Comparison of ENCODE assay signal across 8 cellular contexts in genomic region chr19:35901854-35902661, GRCh38. TPM values are rescaled to one million over a fixed set of nuclear protein-coding genes. Genes with fewer than 3 reads are reported as not detected.
DNase-seq lines count a peak whose midpoint lies in the region; ATAC-seq and TF ChIP-seq lines count a peak whose summit lies in the region.

A gene with protein sequence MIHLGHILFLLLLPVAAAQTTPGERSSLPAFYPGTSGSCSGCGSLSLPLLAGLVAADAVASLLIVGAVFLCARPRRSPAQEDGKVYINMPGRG (plus strand): TSS chr19:35902529. CDS start chr19:35902594, 65 bp downstream.

- H3K4me1 Mint-ChIP-seq in activated CD8-positive, alpha-beta memory T cell treated with anti-CD3 and anti-CD28 coated beads, Interleukin-2, amount 10 ng/mL, durations not matched to agents 7 days and 5 days, result peaks cover 41% of the 10 kb centered on the region

- peak within 1 kb of the TSS; percentile 69 for H3K4me2 ChIP-seq in Karpas-422 (ENCODE audit: low read depth, low read length, poor library complexity, severe bottlenecking)

- no peaks in the 10 kb centered on the region for H3K27me3 ChIP-seq in Karpas-422 (ENCODE audit: low read length)
- H3K27me3 ChIP-seq in spleen (replicated peaks in 1 of 7), result no peaks in the 10 kb centered on the region

- peak within 1 kb of the TSS; percentile 78 for H3K4me3 Mint-ChIP-seq in activated CD8-positive, alpha-beta memory T cell treated with anti-CD3 and anti-CD28 coated beads, Interleukin-2, amount 10 ng/mL, durations not matched to agents 7 days and 5 days

- TF ChIP-seq CTCF in foreskin fibroblast (IDR thresholded peaks at IDR 0.05; ENCODE audit: low read depth, low read length) (no peak), spleen (IDR thresholded peaks at IDR 0.05 in 8 of 11, conservative IDR thresholded peaks at IDR 0.05 in 3 of 11) (peak in 1 of 11 experiments; percentile 27)

- no peaks in the 10 kb centered on the region for H3K9me3 Mint-ChIP-seq in activated CD8-positive, alpha-beta memory T cell treated with anti-CD3 and anti-CD28 coated beads, Interleukin-2, amount 10 ng/mL, durations not matched to agents 7 days and 5 days (ENCODE audit: low read depth)

- CTCF ChIA-PET in activated CD8-positive, alpha-beta memory T cell treated with anti-CD3 and anti-CD28 coated beads, Interleukin-2, amount 10 ng/mL, durations not matched to agents 7 days and 5 days (lab: Charles Lee), result interaction anchor here (1.6 to 3.9 kb wide), 3 partner anchors 20 to 29 kb away, joined by 8 to 12 read pairs (median 10); no protein-coding TSS in a partner anchor

- peak within 1 kb of the TSS; percentile 77 for H3K9ac ChIP-seq in Karpas-422 (ENCODE audit: low read length)

- no peak for TF ChIP-seq POLR2A in spleen (IDR thresholded peaks at IDR 0.05)

- no peaks in the 10 kb centered on the region for H4K20me1 ChIP-seq in Karpas-422 (ENCODE audit: insufficient read depth, low read depth, low read length)

- H3K27ac ChIP-seq in Karpas-422 (ENCODE audit: low read length) (no peak within 1 kb of the TSS), spleen (peak within 1 kb of the TSS; percentile 86 to 99 (median 96))

- DNase-seq in EL (peak; percentile 59), Karpas-422 (peak; percentile 64), foreskin fibroblast (peak; percentile 31 to 63), spleen (peak; percentile 86), RKO (ENCODE audit: low spot score) (no peak)
- peak; percentile 82 for DNase-seq in activated CD8-positive, alpha-beta memory T cell treated with anti-CD3 and anti-CD28 coated beads, Interleukin-2, amount 10 ng/mL, durations not matched to agents 7 days and 5 days

- H2AFZ ChIP-seq in Karpas-422 (ENCODE audit: low read length), result peak within 1 kb of the TSS; percentile 55; the same call in 1 of the 2 replicates

- H3K27me3 Mint-ChIP-seq in activated CD8-positive, alpha-beta memory T cell treated with anti-CD3 and anti-CD28 coated beads, Interleukin-2, amount 10 ng/mL, durations not matched to agents 7 days and 5 days, result no peaks in the 10 kb centered on the region

- H3K9me2 ChIP-seq in Karpas-422 (replicated peaks; ENCODE audit: insufficient read depth, low read length), result no peaks in the 10 kb centered on the region

- peak within 1 kb of the TSS; percentile 76 for H3K4me3 ChIP-seq in Karpas-422 (ENCODE audit: low read length)
- H3K4me3 ChIP-seq in foreskin fibroblast (ENCODE audit: low read depth in 1 of 2, low read length in 2 of 2), result peak within 1 kb of the TSS; percentile 31 to 36
- peak within 1 kb of the TSS; percentile 8 to 89 (median 39) for H3K4me3 ChIP-seq in spleen

- intact Hi-C loops in spleen (cut with DNase I; ENCODE audit: low total_unique reads), result no loop called here

- ATAC-seq in activated CD8-positive, alpha-beta memory T cell treated with anti-CD3 and anti-CD28 coated beads, Interleukin-2, amount 10 ng/mL, durations not matched to agents 7 days and 5 days, result peak; percentile 38
- ATAC-seq in HG02840 (IDR thresholded peaks at IDR 0.05; ENCODE audit: low FRiP score, unreplicated experiment) (no peak), HG02623 (IDR thresholded peaks at IDR 0.05; ENCODE audit: unreplicated experiment) (no peak)

- peak within 1 kb of the TSS; percentile 97 for H3K27ac Mint-ChIP-seq in activated CD8-positive, alpha-beta memory T cell treated with anti-CD3 and anti-CD28 coated beads, Interleukin-2, amount 10 ng/mL, durations not matched to agents 7 days and 5 days

- peaks cover 21% of the 10 kb centered on the region for H3K79me2 ChIP-seq in Karpas-422 (ENCODE audit: low read length)

- H3K36me3 ChIP-seq in Karpas-422 (ENCODE audit: insufficient read depth, low read length), result 0 out of 2 replicates have a peak, but pooled peaks cover under 1% of the 10 kb centered on the region
- peaks cover 0 to 30% (median 8%) of the 10 kb centered on the region in 6 donors for H3K36me3 ChIP-seq in spleen

- H3K4me1 ChIP-seq in Karpas-422 (ENCODE audit: low read length) (peaks cover 48% of the 10 kb centered on the region), spleen (peaks cover 27 to 88% (median 61%) of the 10 kb centered on the region in 6 donors)

- H3K36me3 Mint-ChIP-seq in activated CD8-positive, alpha-beta memory T cell treated with anti-CD3 and anti-CD28 coated beads, Interleukin-2, amount 10 ng/mL, durations not matched to agents 7 days and 5 days, result peaks cover 19% of the 10 kb centered on the region

- no peaks in the 10 kb centered on the region for H3K9me3 ChIP-seq in Karpas-422 (ENCODE audit: low read length)
- no peaks in the 10 kb centered on the region for H3K9me3 ChIP-seq in spleen

- WGBS in spleen, 5 donors, result 5 to 12% (median 11%) methylated on average over 6 of the region's 6 CpGs

RNA-seq across cellular contexts. Expression of the gene that starts here (rescaled TPM):
- 12.2 and 18.8 TPM in 2 replicates for total RNA-seq in Karpas-422 (2014; rRNA removed; shearing (Covaris generic); ENCODE audit: low replicate concordance)
- 100 to 1,000 TPM; 184 to 195 TPM for total RNA-seq in activated CD8-positive, alpha-beta memory T cell treated with anti-CD3 and anti-CD28 coated beads, Interleukin-2, amount 10 ng/mL, durations not matched to agents 7 days and 5 days
- 10 to 100 TPM; 31.5 to 80.4 (median 58.2) TPM for total RNA-seq in spleen
- 100 to 1,000 TPM; 119 to 130 (median 122) TPM for polyA plus RNA-seq in spleen
